Comparison of ENCODE assay signal across 1 cellular context in the genomic region with DNA sequence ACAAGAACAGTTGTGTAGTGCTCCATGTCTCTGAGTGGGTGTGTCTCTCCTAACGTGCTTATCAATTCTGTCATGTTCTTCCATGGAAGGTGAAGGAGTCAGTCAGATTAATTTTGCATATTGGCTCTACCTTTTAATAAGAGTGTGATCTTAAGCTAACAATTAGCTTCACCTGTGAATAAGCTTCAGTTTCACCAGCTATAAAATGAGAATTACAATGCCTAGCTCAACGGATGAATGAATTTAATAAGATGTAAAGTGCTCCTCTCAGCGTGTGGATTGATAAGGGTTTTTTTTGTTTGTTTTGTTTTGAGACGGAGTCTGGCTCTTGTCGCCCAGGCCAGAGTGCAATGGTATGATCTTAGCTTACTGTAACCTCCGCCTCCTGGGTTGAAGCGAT.
TF ChIP-seq lines count a peak whose summit lies in the region.

No MANE protein-coding gene starts in this region.

TF ChIP-seq in HEK293, 187 proteins besides CTCF, POLR2A, EP300 and RAD21 (continued from another document and continues in another):
- TF ChIP-seq, protein P1, sequence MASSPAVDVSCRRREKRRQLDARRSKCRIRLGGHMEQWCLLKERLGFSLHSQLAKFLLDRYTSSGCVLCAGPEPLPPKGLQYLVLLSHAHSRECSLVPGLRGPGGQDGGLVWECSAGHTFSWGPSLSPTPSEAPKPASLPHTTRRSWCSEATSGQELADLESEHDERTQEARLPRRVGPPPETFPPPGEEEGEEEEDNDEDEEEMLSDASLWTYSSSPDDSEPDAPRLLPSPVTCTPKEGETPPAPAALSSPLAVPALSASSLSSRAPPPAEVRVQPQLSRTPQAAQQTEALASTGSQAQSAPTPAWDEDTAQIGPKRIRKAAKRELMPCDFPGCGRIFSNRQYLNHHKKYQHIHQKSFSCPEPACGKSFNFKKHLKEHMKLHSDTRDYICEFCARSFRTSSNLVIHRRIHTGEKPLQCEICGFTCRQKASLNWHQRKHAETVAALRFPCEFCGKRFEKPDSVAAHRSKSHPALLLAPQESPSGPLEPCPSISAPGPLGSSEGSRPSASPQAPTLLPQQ (tag by site-specific recombination; IDR thresholded peaks at IDR 0.05): peak; percentile 37; the same call in 1 of the 2 replicates
- TF ChIP-seq, protein P2, sequence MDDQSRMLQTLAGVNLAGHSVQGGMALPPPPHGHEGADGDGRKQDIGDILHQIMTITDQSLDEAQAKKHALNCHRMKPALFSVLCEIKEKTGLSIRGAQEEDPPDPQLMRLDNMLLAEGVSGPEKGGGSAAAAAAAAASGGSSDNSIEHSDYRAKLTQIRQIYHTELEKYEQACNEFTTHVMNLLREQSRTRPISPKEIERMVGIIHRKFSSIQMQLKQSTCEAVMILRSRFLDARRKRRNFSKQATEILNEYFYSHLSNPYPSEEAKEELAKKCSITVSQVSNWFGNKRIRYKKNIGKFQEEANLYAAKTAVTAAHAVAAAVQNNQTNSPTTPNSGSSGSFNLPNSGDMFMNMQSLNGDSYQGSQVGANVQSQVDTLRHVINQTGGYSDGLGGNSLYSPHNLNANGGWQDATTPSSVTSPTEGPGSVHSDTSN (CRISPR knock-in tag; IDR thresholded peaks at IDR 0.05): no peak
- no peak for TF ChIP-seq ZNF560 (tag by site-specific recombination; IDR thresholded peaks at IDR 0.05; ENCODE audit: borderline replicate concordance)
- TF ChIP-seq ZNF416 (tag by site-specific recombination; IDR thresholded peaks at IDR 0.05): no peak
- TF ChIP-seq ZNF600 (tag by site-specific recombination; IDR thresholded peaks at IDR 0.05): 0 out of 2 replicates have a peak, but pooled peaks have one; percentile 49
- TF ChIP-seq ZNF776 (tag by site-specific recombination; IDR thresholded peaks at IDR 0.05; ENCODE audit: borderline replicate concordance): no peak
- TF ChIP-seq ZNF548 (tag by site-specific recombination; IDR thresholded peaks at IDR 0.05): no peak
- TF ChIP-seq, protein P3, sequence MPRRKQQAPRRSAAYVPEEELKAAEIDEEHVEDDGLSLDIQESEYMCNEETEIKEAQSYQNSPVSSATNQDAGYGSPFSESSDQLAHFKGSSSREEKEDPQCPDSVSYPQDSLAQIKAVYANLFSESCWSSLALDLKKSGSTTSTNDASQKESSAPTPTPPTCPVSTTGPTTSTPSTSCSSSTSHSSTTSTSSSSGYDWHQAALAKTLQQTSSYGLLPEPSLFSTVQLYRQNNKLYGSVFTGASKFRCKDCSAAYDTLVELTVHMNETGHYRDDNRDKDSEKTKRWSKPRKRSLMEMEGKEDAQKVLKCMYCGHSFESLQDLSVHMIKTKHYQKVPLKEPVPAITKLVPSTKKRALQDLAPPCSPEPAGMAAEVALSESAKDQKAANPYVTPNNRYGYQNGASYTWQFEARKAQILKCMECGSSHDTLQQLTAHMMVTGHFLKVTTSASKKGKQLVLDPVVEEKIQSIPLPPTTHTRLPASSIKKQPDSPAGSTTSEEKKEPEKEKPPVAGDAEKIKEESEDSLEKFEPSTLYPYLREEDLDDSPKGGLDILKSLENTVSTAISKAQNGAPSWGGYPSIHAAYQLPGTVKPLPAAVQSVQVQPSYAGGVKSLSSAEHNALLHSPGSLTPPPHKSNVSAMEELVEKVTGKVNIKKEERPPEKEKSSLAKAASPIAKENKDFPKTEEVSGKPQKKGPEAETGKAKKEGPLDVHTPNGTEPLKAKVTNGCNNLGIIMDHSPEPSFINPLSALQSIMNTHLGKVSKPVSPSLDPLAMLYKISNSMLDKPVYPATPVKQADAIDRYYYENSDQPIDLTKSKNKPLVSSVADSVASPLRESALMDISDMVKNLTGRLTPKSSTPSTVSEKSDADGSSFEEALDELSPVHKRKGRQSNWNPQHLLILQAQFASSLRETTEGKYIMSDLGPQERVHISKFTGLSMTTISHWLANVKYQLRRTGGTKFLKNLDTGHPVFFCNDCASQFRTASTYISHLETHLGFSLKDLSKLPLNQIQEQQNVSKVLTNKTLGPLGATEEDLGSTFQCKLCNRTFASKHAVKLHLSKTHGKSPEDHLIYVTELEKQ (tag by site-specific recombination; IDR thresholded peaks at IDR 0.05; ENCODE audit: borderline replicate concordance): peak; percentile 55; the same call in 1 of the 2 replicates
- peak; percentile 96 for TF ChIP-seq OSR2 (tag by site-specific recombination; IDR thresholded peaks at IDR 0.05)
- TF ChIP-seq ZNF621 (tag by site-specific recombination; IDR thresholded peaks at IDR 0.05): no peak
- no peak for TF ChIP-seq ZNF184 (tag by site-specific recombination; IDR thresholded peaks at IDR 0.05)
- TF ChIP-seq, protein P4, sequence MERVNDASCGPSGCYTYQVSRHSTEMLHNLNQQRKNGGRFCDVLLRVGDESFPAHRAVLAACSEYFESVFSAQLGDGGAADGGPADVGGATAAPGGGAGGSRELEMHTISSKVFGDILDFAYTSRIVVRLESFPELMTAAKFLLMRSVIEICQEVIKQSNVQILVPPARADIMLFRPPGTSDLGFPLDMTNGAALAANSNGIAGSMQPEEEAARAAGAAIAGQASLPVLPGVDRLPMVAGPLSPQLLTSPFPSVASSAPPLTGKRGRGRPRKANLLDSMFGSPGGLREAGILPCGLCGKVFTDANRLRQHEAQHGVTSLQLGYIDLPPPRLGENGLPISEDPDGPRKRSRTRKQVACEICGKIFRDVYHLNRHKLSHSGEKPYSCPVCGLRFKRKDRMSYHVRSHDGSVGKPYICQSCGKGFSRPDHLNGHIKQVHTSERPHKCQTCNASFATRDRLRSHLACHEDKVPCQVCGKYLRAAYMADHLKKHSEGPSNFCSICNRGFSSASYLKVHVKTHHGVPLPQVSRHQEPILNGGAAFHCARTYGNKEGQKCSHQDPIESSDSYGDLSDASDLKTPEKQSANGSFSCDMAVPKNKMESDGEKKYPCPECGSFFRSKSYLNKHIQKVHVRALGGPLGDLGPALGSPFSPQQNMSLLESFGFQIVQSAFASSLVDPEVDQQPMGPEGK (tag by site-specific recombination; IDR thresholded peaks at IDR 0.05): no peak
- TF ChIP-seq BCL11A (tag by site-specific recombination; IDR thresholded peaks at IDR 0.05; ENCODE audit: low read depth): peak; percentile 60; the same call in 1 of the 2 replicates
- TF ChIP-seq ZEB2 (tag by site-specific recombination; IDR thresholded peaks at IDR 0.05): peak; percentile 73
- TF ChIP-seq ZNF132 (tag by site-specific recombination; IDR thresholded peaks at IDR 0.05; ENCODE audit: borderline replicate concordance): no peak
- peak; percentile 90 for TF ChIP-seq HOXD13 (CRISPR knock-in tag; IDR thresholded peaks at IDR 0.05; ENCODE audit: borderline replicate concordance)
- TF ChIP-seq ZFHX2 (tag by site-specific recombination; conservative IDR thresholded peaks at IDR 0.05): no peak
- TF ChIP-seq, protein P5, sequence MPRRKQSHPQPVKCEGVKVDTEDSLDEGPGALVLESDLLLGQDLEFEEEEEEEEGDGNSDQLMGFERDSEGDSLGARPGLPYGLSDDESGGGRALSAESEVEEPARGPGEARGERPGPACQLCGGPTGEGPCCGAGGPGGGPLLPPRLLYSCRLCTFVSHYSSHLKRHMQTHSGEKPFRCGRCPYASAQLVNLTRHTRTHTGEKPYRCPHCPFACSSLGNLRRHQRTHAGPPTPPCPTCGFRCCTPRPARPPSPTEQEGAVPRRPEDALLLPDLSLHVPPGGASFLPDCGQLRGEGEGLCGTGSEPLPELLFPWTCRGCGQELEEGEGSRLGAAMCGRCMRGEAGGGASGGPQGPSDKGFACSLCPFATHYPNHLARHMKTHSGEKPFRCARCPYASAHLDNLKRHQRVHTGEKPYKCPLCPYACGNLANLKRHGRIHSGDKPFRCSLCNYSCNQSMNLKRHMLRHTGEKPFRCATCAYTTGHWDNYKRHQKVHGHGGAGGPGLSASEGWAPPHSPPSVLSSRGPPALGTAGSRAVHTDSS (tag by site-specific recombination; IDR thresholded peaks at IDR 0.05): no peak
- no peak for TF ChIP-seq ZNF239 (tag by site-specific recombination; IDR thresholded peaks at IDR 0.05)
- TF ChIP-seq ZNF133 (tag by site-specific recombination; IDR thresholded peaks at IDR 0.05): no peak
- TF ChIP-seq ZNF654 (tag by site-specific recombination; IDR thresholded peaks at IDR 0.05; ENCODE audit: low read depth): no peak
- TF ChIP-seq REPIN1 (tag by site-specific recombination; IDR thresholded peaks at IDR 0.05; ENCODE audit: low read depth): no peak
- no peak for TF ChIP-seq EGR2 (tag by site-specific recombination; IDR thresholded peaks at IDR 0.05; ENCODE audit: low read depth)
- no peak for TF ChIP-seq ZNF292 (tag by site-specific recombination; IDR thresholded peaks at IDR 0.05; ENCODE audit: borderline replicate concordance, low read depth)
- TF ChIP-seq, protein P6, sequence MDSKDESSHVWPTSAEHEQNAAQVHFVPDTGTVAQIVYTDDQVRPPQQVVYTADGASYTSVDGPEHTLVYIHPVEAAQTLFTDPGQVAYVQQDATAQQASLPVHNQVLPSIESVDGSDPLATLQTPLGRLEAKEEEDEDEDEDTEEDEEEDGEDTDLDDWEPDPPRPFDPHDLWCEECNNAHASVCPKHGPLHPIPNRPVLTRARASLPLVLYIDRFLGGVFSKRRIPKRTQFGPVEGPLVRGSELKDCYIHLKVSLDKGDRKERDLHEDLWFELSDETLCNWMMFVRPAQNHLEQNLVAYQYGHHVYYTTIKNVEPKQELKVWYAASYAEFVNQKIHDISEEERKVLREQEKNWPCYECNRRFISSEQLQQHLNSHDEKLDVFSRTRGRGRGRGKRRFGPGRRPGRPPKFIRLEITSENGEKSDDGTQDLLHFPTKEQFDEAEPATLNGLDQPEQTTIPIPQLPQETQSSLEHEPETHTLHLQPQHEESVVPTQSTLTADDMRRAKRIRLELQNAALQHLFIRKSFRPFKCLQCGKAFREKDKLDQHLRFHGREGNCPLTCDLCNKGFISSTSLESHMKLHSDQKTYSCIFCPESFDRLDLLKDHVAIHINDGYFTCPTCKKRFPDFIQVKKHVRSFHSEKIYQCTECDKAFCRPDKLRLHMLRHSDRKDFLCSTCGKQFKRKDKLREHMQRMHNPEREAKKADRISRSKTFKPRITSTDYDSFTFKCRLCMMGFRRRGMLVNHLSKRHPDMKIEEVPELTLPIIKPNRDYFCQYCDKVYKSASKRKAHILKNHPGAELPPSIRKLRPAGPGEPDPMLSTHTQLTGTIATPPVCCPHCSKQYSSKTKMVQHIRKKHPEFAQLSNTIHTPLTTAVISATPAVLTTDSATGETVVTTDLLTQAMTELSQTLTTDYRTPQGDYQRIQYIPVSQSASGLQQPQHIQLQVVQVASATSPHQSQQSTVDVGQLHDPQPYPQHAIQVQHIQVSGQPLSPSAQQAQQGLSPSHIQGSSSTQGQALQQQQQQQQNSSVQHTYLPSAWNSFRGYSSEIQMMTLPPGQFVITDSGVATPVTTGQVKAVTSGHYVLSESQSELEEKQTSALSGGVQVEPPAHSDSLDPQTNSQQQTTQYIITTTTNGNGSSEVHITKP (tag by site-specific recombination; IDR thresholded peaks at IDR 0.05): peak; percentile 95
- 0 out of 2 replicates have a peak, but pooled peaks have one; percentile 22 for TF ChIP-seq ZNF10 (tag by site-specific recombination; IDR thresholded peaks at IDR 0.05)
- no peak for TF ChIP-seq ZNF837 (tag by site-specific recombination; IDR thresholded peaks at IDR 0.05)
- no peak for TF ChIP-seq ZNF155 (tag by site-specific recombination; IDR thresholded peaks at IDR 0.05)
- TF ChIP-seq, protein P7, sequence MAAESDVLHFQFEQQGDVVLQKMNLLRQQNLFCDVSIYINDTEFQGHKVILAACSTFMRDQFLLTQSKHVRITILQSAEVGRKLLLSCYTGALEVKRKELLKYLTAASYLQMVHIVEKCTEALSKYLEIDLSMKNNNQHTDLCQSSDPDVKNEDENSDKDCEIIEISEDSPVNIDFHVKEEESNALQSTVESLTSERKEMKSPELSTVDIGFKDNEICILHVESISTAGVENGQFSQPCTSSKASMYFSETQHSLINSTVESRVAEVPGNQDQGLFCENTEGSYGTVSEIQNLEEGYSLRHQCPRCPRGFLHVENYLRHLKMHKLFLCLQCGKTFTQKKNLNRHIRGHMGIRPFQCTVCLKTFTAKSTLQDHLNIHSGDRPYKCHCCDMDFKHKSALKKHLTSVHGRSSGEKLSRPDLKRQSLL (tag by site-specific recombination; IDR thresholded peaks at IDR 0.05): peak; percentile 26; the same call in 1 of the 2 replicates
- no peak for TF ChIP-seq ZNF571 (tag by site-specific recombination; IDR thresholded peaks at IDR 0.05)
- no peak for TF ChIP-seq ZNF324 (tag by site-specific recombination; IDR thresholded peaks at IDR 0.05)
- TF ChIP-seq ZNF585B (tag by site-specific recombination; IDR thresholded peaks at IDR 0.05): no peak
- TF ChIP-seq ZNF174 (tag by site-specific recombination; IDR thresholded peaks at IDR 0.05): no peak
- TF ChIP-seq, protein P8, sequence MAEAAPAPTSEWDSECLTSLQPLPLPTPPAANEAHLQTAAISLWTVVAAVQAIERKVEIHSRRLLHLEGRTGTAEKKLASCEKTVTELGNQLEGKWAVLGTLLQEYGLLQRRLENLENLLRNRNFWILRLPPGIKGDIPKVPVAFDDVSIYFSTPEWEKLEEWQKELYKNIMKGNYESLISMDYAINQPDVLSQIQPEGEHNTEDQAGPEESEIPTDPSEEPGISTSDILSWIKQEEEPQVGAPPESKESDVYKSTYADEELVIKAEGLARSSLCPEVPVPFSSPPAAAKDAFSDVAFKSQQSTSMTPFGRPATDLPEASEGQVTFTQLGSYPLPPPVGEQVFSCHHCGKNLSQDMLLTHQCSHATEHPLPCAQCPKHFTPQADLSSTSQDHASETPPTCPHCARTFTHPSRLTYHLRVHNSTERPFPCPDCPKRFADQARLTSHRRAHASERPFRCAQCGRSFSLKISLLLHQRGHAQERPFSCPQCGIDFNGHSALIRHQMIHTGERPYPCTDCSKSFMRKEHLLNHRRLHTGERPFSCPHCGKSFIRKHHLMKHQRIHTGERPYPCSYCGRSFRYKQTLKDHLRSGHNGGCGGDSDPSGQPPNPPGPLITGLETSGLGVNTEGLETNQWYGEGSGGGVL (tag by site-specific recombination; IDR thresholded peaks at IDR 0.05): peak; percentile 41; the same call in 1 of the 2 replicates
- no peak for TF ChIP-seq ZNF660 (tag by site-specific recombination; IDR thresholded peaks at IDR 0.05)
- TF ChIP-seq ZSCAN30 (tag by site-specific recombination; IDR thresholded peaks at IDR 0.05): no peak
- TF ChIP-seq SCRT1 (tag by site-specific recombination; IDR thresholded peaks at IDR 0.05; ENCODE audit: borderline replicate concordance): peak; percentile 85
- TF ChIP-seq ZNF785 (tag by site-specific recombination; IDR thresholded peaks at IDR 0.05): no peak
- TF ChIP-seq SETDB1 (IDR thresholded peaks at IDR 0.05; ENCODE audit: insufficient read length, low read length): peak; percentile 55
- TF ChIP-seq GLI2 (tag by site-specific recombination; IDR thresholded peaks at IDR 0.05; ENCODE audit: borderline replicate concordance, low read depth): peak; percentile 38; the same call in 1 of the 2 replicates
- TF ChIP-seq TCF7L2 (IDR thresholded peaks at IDR 0.05; ENCODE audit: borderline replicate concordance, low read depth, low read length): peak; percentile 62; the same call in 1 of the 2 replicates
- TF ChIP-seq ZSCAN16 (tag by site-specific recombination; IDR thresholded peaks at IDR 0.05): no peak
- peak; percentile 84; the same call in 1 of the 2 replicates for TF ChIP-seq ZNF610 (tag by site-specific recombination; IDR thresholded peaks at IDR 0.05; ENCODE audit: borderline replicate concordance)
- TF ChIP-seq ZNF768 (tag by site-specific recombination; IDR thresholded peaks at IDR 0.05): no peak
- TF ChIP-seq ZNF19 (tag by site-specific recombination; IDR thresholded peaks at IDR 0.05; ENCODE audit: low read depth): no peak
- TF ChIP-seq TRIM28 (IDR thresholded peaks at IDR 0.05; ENCODE audit: borderline replicate concordance, low read length): peak; percentile 79
- peak; percentile 24; the same call in 1 of the 2 replicates for TF ChIP-seq ZBTB21 (tag by site-specific recombination; IDR thresholded peaks at IDR 0.05)
- no peak for TF ChIP-seq KLF16 (tag by site-specific recombination; IDR thresholded peaks at IDR 0.05)
- peak; percentile 83 for TF ChIP-seq ZXDB (tag by site-specific recombination; IDR thresholded peaks at IDR 0.05)
